In genomic region chr10:101195921-101196320, GRCh38 we compare ENCODE assay signal across 32 cellular contexts. TPM values are rescaled to one million over a fixed set of nuclear protein-coding genes. Genes with fewer than 3 reads are reported as not detected.
"Had no signal": no experiment of that assay in that cellular context is flagged by ENCODE, and none has a peak within 500 bp of the region (broad histone marks: within the 10 kb centered on the region; RNA-seq: fewer than 3 reads in every experiment).

No MANE protein-coding gene starts in this region.

- H3K27me3 ChIP-seq: ascending aorta, cardiac muscle cell had no signal

- DNase-seq: activated CD4-positive, alpha-beta memory T cell treated with anti-CD3 and anti-CD28 coated beads, Interleukin-2, amount 10 ng/mL, durations not matched to agents 7 days and 5 days; activated CD4-positive, alpha-beta T cell treated with anti-CD3 and anti-CD28 coated beads for 1 hour; activated CD4-positive, alpha-beta T cell treated with anti-CD3 and anti-CD28 coated beads for 36 hours; activated CD4-positive, alpha-beta T cell treated with anti-CD3 and anti-CD28 coated beads for 48 hours; activated CD4-positive, alpha-beta T cell treated with anti-CD3 and anti-CD28 coated beads, Interleukin-2, amount 10 ng/mL, durations not matched to agents 7 days and 5 days; activated CD4-positive, alpha-beta T cell treated with anti-CD3 and anti-CD28 coated beads, Interleukin-2, amount 50 U/mL, for 48 hours; activated CD4-positive, CD25-positive, alpha-beta regulatory T cell; activated CD8-positive, alpha-beta memory T cell treated with anti-CD3 and anti-CD28 coated beads for 24 hours; activated CD8-positive, alpha-beta memory T cell treated with anti-CD3 and anti-CD28 coated beads, Interleukin-2, amount 10 ng/mL, durations not matched to agents 7 days and 5 days; activated CD8-positive, alpha-beta memory T cell treated with anti-CD3 and anti-CD28 coated beads, Interleukin-2, amount 50 U/mL, for 48 hours; activated CD8-positive, alpha-beta T cell treated with anti-CD3 and anti-CD28 coated beads, Interleukin-2, amount 10 ng/mL, durations not matched to agents 7 days and 5 days; activated effector memory CD4-positive, alpha-beta T cell treated with Interleukin-2 at 50 U/mL for 16 hours; activated gamma-delta T cell; activated naive CD4-positive, alpha-beta T cell treated with anti-CD3 and anti-CD28 coated beads, Interleukin-2, amount 10 ng/mL, durations not matched to agents 7 days and 5 days; activated naive CD4-positive, alpha-beta T cell treated with Interleukin-2 at 50 U/mL for 16 hours; activated naive CD8-positive, alpha-beta T cell treated with anti-CD3 and anti-CD28 coated beads, Interleukin-2, amount 10 ng/mL, durations not matched to agents 7 days and 5 days; activated naive CD8-positive, alpha-beta T cell treated with anti-CD3 and anti-CD28 coated beads, Interleukin-2, amount 50 U/mL, for 24 hours; activated T-cell treated with anti-CD3 and anti-CD28 coated beads, Interleukin-2, amount 50 U/mL, for 24 hours; activated T-cell treated with anti-CD3 and anti-CD28 coated beads, Interleukin-2, amount 50 U/mL, for 48 hours; amygdala; anterior cingulate cortex; central memory CD4-positive, alpha-beta T cell; T-helper 1 cell; T-helper 2 cell; T-helper 9 cell; WERI-Rb-1 had no signal

- H3K36me3 ChIP-seq: ascending aorta, cardiac muscle cell, WERI-Rb-1 had no signal

- H3K27ac ChIP-seq: ascending aorta, cardiac muscle cell, WERI-Rb-1 had no signal

- H3K9me3 ChIP-seq: ascending aorta had no signal

- H3K4me1 ChIP-seq: ascending aorta had no signal

- FAIRE-seq: bronchial epithelial cell had no signal

- H3K4me3 ChIP-seq: ascending aorta, cardiac muscle cell had no signal

RNA-seq across cellular contexts. Expression of gene LBX1, which starts 33.3 kb away (rescaled TPM):
- total RNA-seq: activated CD4-positive, alpha-beta memory T cell treated with anti-CD3 and anti-CD28 coated beads, Interleukin-2, amount 10 ng/mL, durations not matched to agents 7 days and 5 days; activated CD4-positive, alpha-beta T cell treated with anti-CD3 and anti-CD28 coated beads for 36 hours; activated CD4-positive, alpha-beta T cell treated with anti-CD3 and anti-CD28 coated beads, Interleukin-2, amount 10 ng/mL, durations not matched to agents 7 days and 5 days; activated CD8-positive, alpha-beta memory T cell treated with anti-CD3 and anti-CD28 coated beads, Interleukin-2, amount 10 ng/mL, durations not matched to agents 7 days and 5 days; activated CD8-positive, alpha-beta T cell treated with anti-CD3 and anti-CD28 coated beads, Interleukin-2, amount 10 ng/mL, durations not matched to agents 7 days and 5 days; activated naive CD8-positive, alpha-beta T cell treated with anti-CD3 and anti-CD28 coated beads, Interleukin-2, amount 10 ng/mL, durations not matched to agents 7 days and 5 days; activated T-helper 2 cell treated with anti-CD3 and anti-CD28 coated beads, Interferon-gamma antibody, Interleukin-2, Interleukin-4, amounts not matched to agents 10 μg/mL and 5 μg/mL and 100 μg/mL, durations not matched to agents 14 hours and 24 hours and 36 hours; ascending aorta; bronchial epithelial cell; cardiac muscle cell; WTC11 had no signal
- polyA plus RNA-seq: adipose tissue, cardiac muscle cell had no signal
